In genomic region chr13:20570540-20570939, GRCh38 we compare ENCODE assay signal across 19 cellular contexts. TPM values are rescaled to one million over a fixed set of nuclear protein-coding genes. Genes with fewer than 3 reads are reported as not detected.
DNase-seq lines count a peak whose midpoint lies in the region; ATAC-seq, FAIRE-seq and TF ChIP-seq lines count a peak whose summit lies in the region.
"Had no signal": no experiment of that assay in that cellular context is flagged by ENCODE, and none has a peak within 500 bp of the region (broad histone marks: within the 10 kb centered on the region; RNA-seq: fewer than 3 reads in every experiment).

No MANE protein-coding gene starts in this region.

- no peak overlapping the region for H3K27ac Mint-ChIP-seq in Calu3 (ENCODE audit: unreplicated experiment)

- H3K4me3 Mint-ChIP-seq in Calu3 (ENCODE audit: low read depth, unreplicated experiment), result no peak overlapping the region

- BruUV-seq in Calu3 (replicated peaks; lab: Mats Ljungman, UMichigan), result no TSS peak

- no peaks in the 10 kb centered on the region for H3K9me3 Mint-ChIP-seq in Calu3 (ENCODE audit: low read depth, unreplicated experiment)

- peaks cover 23% of the 10 kb centered on the region for H3K36me3 Mint-ChIP-seq in Calu3 (ENCODE audit: insufficient read depth, unreplicated experiment)

- CTCF ChIA-PET in Calu3 (lab: Charles Lee), result interaction anchor here (1.2 kb wide), 1 partner anchor 10 kb away, joined by 3 read pairs; no protein-coding TSS in a partner anchor

- intact Hi-C loops in Calu3 (cut with micrococcal nuclease; ENCODE audit: unreplicated experiment), result no loop called here
- intact Hi-C loops in left ventricle myocardium superior (cut with micrococcal nuclease), result no loop called here

- FAIRE-seq in A204.1 (lab: Jason Lieb, UNC), result peak; percentile 43
- FAIRE-seq: A549 had no signal

- peak; percentile 22 for DNase-seq in EH (ENCODE audit: low read depth)
- DNase-seq in amniotic epithelial cell (ENCODE audit: low read depth), result peak; percentile 91
- DNase-seq in fibroblast of villous mesenchyme (ENCODE audit: low read depth), result peak; percentile 76
- DNase-seq in Calu3, result no peak
- no peak for DNase-seq in left ventricle myocardium superior
- DNase-seq in cerebellar cortex (ENCODE audit: low spot score), result no peak
- DNase-seq: BE2C; CD8-positive, alpha-beta memory T cell; DMS 273 treated with DMSO at 0.1 percent for 48 hours; MM.1S; NCI-H1930; NCI-H2171; NCI-H510A; Right ventricle myocardium superior; SK-N-SH had no signal

- ATAC-seq in HG03432 (IDR thresholded peaks at IDR 0.05; ENCODE audit: unreplicated experiment), result no peak
- no peak for ATAC-seq in left ventricle myocardium superior
- ATAC-seq: A549, Panc1 had no signal

- no peak for TF ChIP-seq CTCF in fibroblast of villous mesenchyme (IDR thresholded peaks at IDR 0.05; ENCODE audit: insufficient read depth, low read depth, low read length)
- no peak for TF ChIP-seq CTCF in Calu3 (IDR thresholded peaks at IDR 0.05; ENCODE audit: unreplicated experiment)

- H3K4me3 ChIP-seq in fibroblast of villous mesenchyme (ENCODE audit: low read depth, low read length), result no peak overlapping the region
- H3K4me3 ChIP-seq: A549 had no signal

- no peaks in the 10 kb centered on the region for H3K4me1 Mint-ChIP-seq in Calu3 (ENCODE audit: low read depth, unreplicated experiment)

- H3K27me3 Mint-ChIP-seq in Calu3 (ENCODE audit: unreplicated experiment), result no peaks in the 10 kb centered on the region
- H3K27me3 Mint-ChIP-seq: CD8-positive, alpha-beta memory T cell had no signal

RNA-seq across cellular contexts. Expression of gene IFT88, which starts 3.6 kb away (rescaled TPM):
- 11.6 and 14.2 TPM in 2 replicates for total RNA-seq in fibroblast of villous mesenchyme
- total RNA-seq in Calu3 (2022), result 11.0 and 13.6 TPM in 2 replicates
- total RNA-seq in left ventricle myocardium superior, result 5.8 TPM

RNA-seq across cellular contexts. Expression of gene CRYL1, which starts 44.9 kb away (rescaled TPM):
- total RNA-seq in fibroblast of villous mesenchyme, result 4.7 and 7.4 TPM in 2 replicates
- 12.2 TPM in 2 replicates for total RNA-seq in Calu3 (2022)
- 19.5 TPM for total RNA-seq in left ventricle myocardium superior

Comparison
In these comparisons a context has a peak if more than half of its experiments do, and no peak if none do; other contexts are left out.
1. DNase-seq: peak in EH (single experiment), amniotic epithelial cell (single experiment) and fibroblast of villous mesenchyme (single experiment); none in Calu3 (single experiment), left ventricle myocardium superior (single experiment) and cerebellar cortex (single experiment).